2 cellular contexts compared by ENCODE assay signal in the genomic region with DNA sequence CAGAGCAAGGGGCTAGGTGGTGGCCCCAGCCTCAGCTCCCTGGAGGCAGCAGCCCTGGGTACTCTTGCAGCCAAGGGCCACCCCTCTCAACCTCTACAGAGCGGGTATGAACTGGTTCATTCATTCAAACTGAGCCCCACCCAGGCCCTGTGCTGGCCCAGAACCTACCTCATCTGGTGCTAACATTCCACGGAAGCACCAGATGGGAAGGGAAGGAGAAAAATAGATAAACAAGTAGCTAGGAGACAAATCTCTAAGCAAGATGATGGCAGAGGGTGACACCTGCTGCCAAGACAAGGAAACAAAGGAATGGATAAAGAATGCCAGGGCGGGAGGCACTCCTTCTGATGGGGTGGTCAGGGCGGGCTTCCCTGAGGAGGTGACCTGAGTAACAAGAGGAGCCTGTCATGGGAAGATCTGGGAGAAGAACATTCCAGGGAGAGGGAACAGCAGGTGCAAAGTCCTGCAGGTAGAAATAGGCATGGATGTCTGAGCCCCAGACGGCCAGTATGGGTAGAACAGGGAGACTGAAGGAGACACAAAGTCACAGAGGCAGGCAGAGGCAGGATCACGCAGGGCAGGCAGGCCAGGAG.
TF ChIP-seq lines count a peak whose summit lies in the region.

No MANE protein-coding gene starts in this region.

TF ChIP-seq in GM23338, 12 proteins besides CTCF, POLR2A, EP300 and RAD21:
- TF ChIP-seq CREB1 (CRISPR knock-in tag; IDR thresholded peaks at IDR 0.05; ENCODE audit: low read depth) (no peak), POLR2AphosphoS5 (IDR thresholded peaks at IDR 0.05; ENCODE audit: low read depth) (no peak), JUNB (IDR thresholded peaks at IDR 0.05; ENCODE audit: unreplicated experiment) (no peak)
- TF ChIP-seq, protein P1, sequence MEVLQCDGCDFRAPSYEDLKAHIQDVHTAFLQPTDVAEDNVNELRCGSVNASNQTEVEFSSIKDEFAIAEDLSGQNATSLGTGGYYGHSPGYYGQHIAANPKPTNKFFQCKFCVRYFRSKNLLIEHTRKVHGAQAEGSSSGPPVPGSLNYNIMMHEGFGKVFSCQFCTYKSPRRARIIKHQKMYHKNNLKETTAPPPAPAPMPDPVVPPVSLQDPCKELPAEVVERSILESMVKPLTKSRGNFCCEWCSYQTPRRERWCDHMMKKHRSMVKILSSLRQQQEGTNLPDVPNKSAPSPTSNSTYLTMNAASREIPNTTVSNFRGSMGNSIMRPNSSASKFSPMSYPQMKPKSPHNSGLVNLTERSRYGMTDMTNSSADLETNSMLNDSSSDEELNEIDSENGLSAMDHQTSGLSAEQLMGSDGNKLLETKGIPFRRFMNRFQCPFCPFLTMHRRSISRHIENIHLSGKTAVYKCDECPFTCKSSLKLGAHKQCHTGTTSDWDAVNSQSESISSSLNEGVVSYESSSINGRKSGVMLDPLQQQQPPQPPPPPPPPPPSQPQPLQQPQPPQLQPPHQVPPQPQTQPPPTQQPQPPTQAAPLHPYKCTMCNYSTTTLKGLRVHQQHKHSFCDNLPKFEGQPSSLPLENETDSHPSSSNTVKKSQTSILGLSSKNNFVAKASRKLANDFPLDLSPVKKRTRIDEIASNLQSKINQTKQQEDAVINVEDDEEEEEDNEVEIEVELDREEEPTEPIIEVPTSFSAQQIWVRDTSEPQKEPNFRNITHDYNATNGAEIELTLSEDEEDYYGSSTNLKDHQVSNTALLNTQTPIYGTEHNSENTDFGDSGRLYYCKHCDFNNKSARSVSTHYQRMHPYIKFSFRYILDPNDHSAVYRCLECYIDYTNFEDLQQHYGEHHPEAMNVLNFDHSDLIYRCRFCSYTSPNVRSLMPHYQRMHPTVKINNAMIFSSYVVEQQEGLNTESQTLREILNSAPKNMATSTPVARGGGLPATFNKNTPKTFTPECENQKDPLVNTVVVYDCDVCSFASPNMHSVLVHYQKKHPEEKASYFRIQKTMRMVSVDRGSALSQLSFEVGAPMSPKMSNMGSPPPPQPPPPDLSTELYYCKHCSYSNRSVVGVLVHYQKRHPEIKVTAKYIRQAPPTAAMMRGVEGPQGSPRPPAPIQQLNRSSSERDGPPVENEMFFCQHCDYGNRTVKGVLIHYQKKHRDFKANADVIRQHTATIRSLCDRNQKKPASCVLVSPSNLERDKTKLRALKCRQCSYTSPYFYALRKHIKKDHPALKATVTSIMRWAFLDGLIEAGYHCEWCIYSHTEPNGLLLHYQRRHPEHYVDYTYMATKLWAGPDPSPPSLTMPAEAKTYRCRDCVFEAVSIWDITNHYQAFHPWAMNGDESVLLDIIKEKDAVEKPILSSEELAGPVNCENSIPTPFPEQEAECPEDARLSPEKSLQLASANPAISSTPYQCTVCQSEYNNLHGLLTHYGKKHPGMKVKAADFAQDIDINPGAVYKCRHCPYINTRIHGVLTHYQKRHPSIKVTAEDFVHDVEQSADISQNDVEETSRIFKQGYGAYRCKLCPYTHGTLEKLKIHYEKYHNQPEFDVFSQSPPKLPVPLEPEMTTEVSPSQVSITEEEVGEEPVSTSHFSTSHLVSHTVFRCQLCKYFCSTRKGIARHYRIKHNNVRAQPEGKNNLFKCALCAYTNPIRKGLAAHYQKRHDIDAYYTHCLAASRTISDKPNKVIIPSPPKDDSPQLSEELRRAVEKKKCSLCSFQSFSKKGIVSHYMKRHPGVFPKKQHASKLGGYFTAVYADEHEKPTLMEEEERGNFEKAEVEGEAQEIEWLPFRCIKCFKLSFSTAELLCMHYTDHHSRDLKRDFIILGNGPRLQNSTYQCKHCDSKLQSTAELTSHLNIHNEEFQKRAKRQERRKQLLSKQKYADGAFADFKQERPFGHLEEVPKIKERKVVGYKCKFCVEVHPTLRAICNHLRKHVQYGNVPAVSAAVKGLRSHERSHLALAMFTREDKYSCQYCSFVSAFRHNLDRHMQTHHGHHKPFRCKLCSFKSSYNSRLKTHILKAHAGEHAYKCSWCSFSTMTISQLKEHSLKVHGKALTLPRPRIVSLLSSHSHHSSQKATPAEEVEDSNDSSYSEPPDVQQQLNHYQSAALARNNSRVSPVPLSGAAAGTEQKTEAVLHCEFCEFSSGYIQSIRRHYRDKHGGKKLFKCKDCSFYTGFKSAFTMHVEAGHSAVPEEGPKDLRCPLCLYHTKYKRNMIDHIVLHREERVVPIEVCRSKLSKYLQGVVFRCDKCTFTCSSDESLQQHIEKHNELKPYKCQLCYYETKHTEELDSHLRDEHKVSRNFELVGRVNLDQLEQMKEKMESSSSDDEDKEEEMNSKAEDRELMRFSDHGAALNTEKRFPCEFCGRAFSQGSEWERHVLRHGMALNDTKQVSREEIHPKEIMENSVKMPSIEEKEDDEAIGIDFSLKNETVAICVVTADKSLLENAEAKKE (CRISPR knock-in tag; IDR thresholded peaks at IDR 0.05), result no peak
- TF ChIP-seq, protein P2, sequence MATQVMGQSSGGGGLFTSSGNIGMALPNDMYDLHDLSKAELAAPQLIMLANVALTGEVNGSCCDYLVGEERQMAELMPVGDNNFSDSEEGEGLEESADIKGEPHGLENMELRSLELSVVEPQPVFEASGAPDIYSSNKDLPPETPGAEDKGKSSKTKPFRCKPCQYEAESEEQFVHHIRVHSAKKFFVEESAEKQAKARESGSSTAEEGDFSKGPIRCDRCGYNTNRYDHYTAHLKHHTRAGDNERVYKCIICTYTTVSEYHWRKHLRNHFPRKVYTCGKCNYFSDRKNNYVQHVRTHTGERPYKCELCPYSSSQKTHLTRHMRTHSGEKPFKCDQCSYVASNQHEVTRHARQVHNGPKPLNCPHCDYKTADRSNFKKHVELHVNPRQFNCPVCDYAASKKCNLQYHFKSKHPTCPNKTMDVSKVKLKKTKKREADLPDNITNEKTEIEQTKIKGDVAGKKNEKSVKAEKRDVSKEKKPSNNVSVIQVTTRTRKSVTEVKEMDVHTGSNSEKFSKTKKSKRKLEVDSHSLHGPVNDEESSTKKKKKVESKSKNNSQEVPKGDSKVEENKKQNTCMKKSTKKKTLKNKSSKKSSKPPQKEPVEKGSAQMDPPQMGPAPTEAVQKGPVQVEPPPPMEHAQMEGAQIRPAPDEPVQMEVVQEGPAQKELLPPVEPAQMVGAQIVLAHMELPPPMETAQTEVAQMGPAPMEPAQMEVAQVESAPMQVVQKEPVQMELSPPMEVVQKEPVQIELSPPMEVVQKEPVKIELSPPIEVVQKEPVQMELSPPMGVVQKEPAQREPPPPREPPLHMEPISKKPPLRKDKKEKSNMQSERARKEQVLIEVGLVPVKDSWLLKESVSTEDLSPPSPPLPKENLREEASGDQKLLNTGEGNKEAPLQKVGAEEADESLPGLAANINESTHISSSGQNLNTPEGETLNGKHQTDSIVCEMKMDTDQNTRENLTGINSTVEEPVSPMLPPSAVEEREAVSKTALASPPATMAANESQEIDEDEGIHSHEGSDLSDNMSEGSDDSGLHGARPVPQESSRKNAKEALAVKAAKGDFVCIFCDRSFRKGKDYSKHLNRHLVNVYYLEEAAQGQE (IDR thresholded peaks at IDR 0.05; ENCODE audit: unreplicated experiment), result no peak
- TF ChIP-seq, protein P3, sequence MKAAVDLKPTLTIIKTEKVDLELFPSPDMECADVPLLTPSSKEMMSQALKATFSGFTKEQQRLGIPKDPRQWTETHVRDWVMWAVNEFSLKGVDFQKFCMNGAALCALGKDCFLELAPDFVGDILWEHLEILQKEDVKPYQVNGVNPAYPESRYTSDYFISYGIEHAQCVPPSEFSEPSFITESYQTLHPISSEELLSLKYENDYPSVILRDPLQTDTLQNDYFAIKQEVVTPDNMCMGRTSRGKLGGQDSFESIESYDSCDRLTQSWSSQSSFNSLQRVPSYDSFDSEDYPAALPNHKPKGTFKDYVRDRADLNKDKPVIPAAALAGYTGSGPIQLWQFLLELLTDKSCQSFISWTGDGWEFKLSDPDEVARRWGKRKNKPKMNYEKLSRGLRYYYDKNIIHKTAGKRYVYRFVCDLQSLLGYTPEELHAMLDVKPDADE (IDR thresholded peaks at IDR 0.05), result no peak

TF ChIP-seq in liver, 16 proteins besides CTCF, POLR2A, EP300 and RAD21:
- no peak for TF ChIP-seq FOXA2 (IDR thresholded peaks at IDR 0.05)
- TF ChIP-seq FOXA1 (IDR thresholded peaks at IDR 0.05), result no peak
- TF ChIP-seq, protein P4, sequence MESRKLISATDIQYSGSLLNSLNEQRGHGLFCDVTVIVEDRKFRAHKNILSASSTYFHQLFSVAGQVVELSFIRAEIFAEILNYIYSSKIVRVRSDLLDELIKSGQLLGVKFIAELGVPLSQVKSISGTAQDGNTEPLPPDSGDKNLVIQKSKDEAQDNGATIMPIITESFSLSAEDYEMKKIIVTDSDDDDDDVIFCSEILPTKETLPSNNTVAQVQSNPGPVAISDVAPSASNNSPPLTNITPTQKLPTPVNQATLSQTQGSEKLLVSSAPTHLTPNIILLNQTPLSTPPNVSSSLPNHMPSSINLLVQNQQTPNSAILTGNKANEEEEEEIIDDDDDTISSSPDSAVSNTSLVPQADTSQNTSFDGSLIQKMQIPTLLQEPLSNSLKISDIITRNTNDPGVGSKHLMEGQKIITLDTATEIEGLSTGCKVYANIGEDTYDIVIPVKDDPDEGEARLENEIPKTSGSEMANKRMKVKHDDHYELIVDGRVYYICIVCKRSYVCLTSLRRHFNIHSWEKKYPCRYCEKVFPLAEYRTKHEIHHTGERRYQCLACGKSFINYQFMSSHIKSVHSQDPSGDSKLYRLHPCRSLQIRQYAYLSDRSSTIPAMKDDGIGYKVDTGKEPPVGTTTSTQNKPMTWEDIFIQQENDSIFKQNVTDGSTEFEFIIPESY (IDR thresholded peaks at IDR 0.05), result no peak
- no peak for TF ChIP-seq NR2F2 (IDR thresholded peaks at IDR 0.05)
- TF ChIP-seq HNF4G (IDR thresholded peaks at IDR 0.05), result no peak
- TF ChIP-seq JUND (IDR thresholded peaks at IDR 0.05), result no peak
- no peak for TF ChIP-seq HNF4A (conservative IDR thresholded peaks at IDR 0.05)
- TF ChIP-seq TAF1 (conservative IDR thresholded peaks at IDR 0.05), result no peak
- TF ChIP-seq, protein P5, sequence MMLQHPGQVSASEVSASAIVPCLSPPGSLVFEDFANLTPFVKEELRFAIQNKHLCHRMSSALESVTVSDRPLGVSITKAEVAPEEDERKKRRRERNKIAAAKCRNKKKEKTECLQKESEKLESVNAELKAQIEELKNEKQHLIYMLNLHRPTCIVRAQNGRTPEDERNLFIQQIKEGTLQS (IDR thresholded peaks at IDR 0.05), result no peak
- no peak for TF ChIP-seq RXRA (IDR thresholded peaks at IDR 0.05)
TF ChIP-seq in liver: peak in this region for 0.
